Comparison of ENCODE assay signal across 32 cellular contexts in genomic region chr12:128827724-128828123, GRCh38. TPM values are rescaled to one million over a fixed set of nuclear protein-coding genes. Genes with fewer than 3 reads are reported as not detected.
"Had no signal": no experiment of that assay in that cellular context is flagged by ENCODE, and none has a peak within 500 bp of the region (broad histone marks: within the 10 kb centered on the region; RNA-seq: fewer than 3 reads in every experiment).

No MANE protein-coding gene starts in this region.

- ATAC-seq: activated CD8-positive, alpha-beta T cell treated with anti-CD3 and anti-CD28 coated beads for 36 hours; activated naive CD4-positive, alpha-beta T cell treated with anti-CD3 and anti-CD28 coated beads, Interleukin-2, amount 50 U/mL, for 72 hours; activated T-cell treated with anti-CD3 and anti-CD28 coated beads, Interleukin-2, amount 50 U/mL, for 4 hours; body of pancreas; Panc1 had no signal

- H3K27me3 Mint-ChIP-seq: activated CD4-positive, alpha-beta T cell treated with anti-CD3 and anti-CD28 coated beads, Interleukin-2, amount 10 ng/mL, durations not matched to agents 24 days and 14 days had no signal

- H3K36me3 Mint-ChIP-seq: activated naive CD4-positive, alpha-beta T cell treated with anti-CD3 and anti-CD28 coated beads, Interleukin-2, amount 50 U/mL, for 72 hours had no signal

- H3K4me3 Mint-ChIP-seq: activated CD4-positive, alpha-beta T cell treated with anti-CD3 and anti-CD28 coated beads, Interleukin-2, amount 10 ng/mL, durations not matched to agents 24 days and 14 days; activated CD8-positive, alpha-beta T cell treated with anti-CD3 and anti-CD28 coated beads for 36 hours; activated naive CD4-positive, alpha-beta T cell treated with anti-CD3 and anti-CD28 coated beads for 36 hours; activated T-cell treated with anti-CD3 and anti-CD28 coated beads, Interleukin-2, amount 50 U/mL, for 4 hours had no signal

- H3K4me3 ChIP-seq: adrenal gland, body of pancreas, breast epithelium, SJCRH30, SK-N-MC had no signal

- DNase-seq: activated CD4-positive, alpha-beta T cell treated with anti-CD3 and anti-CD28 coated beads, Interleukin-2, amount 10 ng/mL, durations not matched to agents 24 days and 14 days; activated CD4-positive, alpha-beta T cell treated with anti-CD3 and anti-CD28 coated beads, Interleukin-2, amount 50 U/mL, for 4 hours; activated CD4-positive, CD25-positive, alpha-beta regulatory T cell; activated CD8-positive, alpha-beta T cell treated with anti-CD3 and anti-CD28 coated beads for 36 hours; activated gamma-delta T cell treated with Interleukin-2 at 50 U/mL for 16 hours; activated naive CD4-positive, alpha-beta T cell treated with anti-CD3 and anti-CD28 coated beads for 36 hours; activated T-cell treated with anti-CD3 and anti-CD28 coated beads for 4 hours; activated T-cell treated with anti-CD3 and anti-CD28 coated beads, Interleukin-2, amount 50 U/mL, for 4 hours; adrenal gland; body of pancreas; NCI-H1048; NCI-H1105 treated with DMSO at 0.1 percent for 48 hours; NCI-H1436; NCI-H1694; NCI-H1930; NCI-H2081 treated with DMSO at 0.1 percent for 48 hours; NCI-H226; NCI-H446 treated with DMSO at 0.1 percent for 48 hours; NCI-H524; NCI-H69; NCI-H82; SHP77; SJCRH30; T1000; WERI-Rb-1 had no signal

- H3K4me1 ChIP-seq: SJCRH30 had no signal

- H3K27me3 ChIP-seq: adrenal gland, body of pancreas, breast epithelium, SJCRH30 had no signal

- H3K36me3 ChIP-seq: adrenal gland, breast epithelium, SJCRH30, WERI-Rb-1 had no signal

- H3K27ac Mint-ChIP-seq: activated CD4-positive, alpha-beta T cell treated with anti-CD3 and anti-CD28 coated beads, Interleukin-2, amount 10 ng/mL, durations not matched to agents 24 days and 14 days; activated CD8-positive, alpha-beta T cell treated with anti-CD3 and anti-CD28 coated beads for 36 hours; activated naive CD4-positive, alpha-beta T cell treated with anti-CD3 and anti-CD28 coated beads for 36 hours; activated naive CD4-positive, alpha-beta T cell treated with anti-CD3 and anti-CD28 coated beads, Interleukin-2, amount 50 U/mL, for 72 hours; activated T-helper 1 cell treated with anti-CD3 and anti-CD28 coated beads, Interleukin-12 subunit alpha, Interleukin-12 subunit beta, Interleukin-2, Interleukin-4 antibody, amounts not matched to agents 30 ng/mL and 10 ng/mL and 1 ng/mL, durations not matched to agents 14 hours and 24 hours and 36 hours had no signal

- H3K9me3 ChIP-seq: adrenal gland, body of pancreas, SJCRH30 had no signal

- H3K27ac ChIP-seq: adrenal gland, body of pancreas, breast epithelium, SJCRH30, SK-N-MC, WERI-Rb-1 had no signal

- H3K9me3 Mint-ChIP-seq: activated CD4-positive, alpha-beta T cell treated with anti-CD3 and anti-CD28 coated beads, Interleukin-2, amount 10 ng/mL, durations not matched to agents 24 days and 14 days; activated CD8-positive, alpha-beta T cell treated with anti-CD3 and anti-CD28 coated beads for 36 hours; activated T-cell treated with anti-CD3 and anti-CD28 coated beads, Interleukin-2, amount 50 U/mL, for 4 hours had no signal

RNA-seq across cellular contexts. Expression of gene GLT1D1, which starts 25.6 kb away (rescaled TPM):
- total RNA-seq: activated naive CD4-positive, alpha-beta T cell treated with anti-CD3 and anti-CD28 coated beads for 36 hours; body of pancreas; M059J; RPMI7951 had no signal
